In genomic region chr1:24393892-24394291, GRCh38 we compare ENCODE assay signal across 7 cellular contexts. TPM values are rescaled to one million over a fixed set of nuclear protein-coding genes. Genes with fewer than 3 reads are reported as not detected.
DNase-seq lines count a peak whose midpoint lies in the region; TF ChIP-seq lines count a peak whose summit lies in the region.

No MANE protein-coding gene starts in this region.

- H3K36me3 ChIP-seq in OCI-LY7 (ENCODE audit: insufficient read depth, low read length), result no peaks in the 10 kb centered on the region

- CTCF ChIA-PET in OCI-LY7 (lab: Charles Lee; ENCODE audit: unreplicated experiment), result interaction anchor here (1.3 to 4.3 kb wide), 3 partner anchors 192 to 244 kb away, joined by 6 to 37 read pairs (median 6); no protein-coding TSS in a partner anchor

- no TSS peak for BruUV-seq in OCI-LY7 (replicated peaks; lab: Mats Ljungman, UMichigan)

- no peaks in the 10 kb centered on the region for H3K9me2 ChIP-seq in OCI-LY7 (ENCODE audit: insufficient read depth, low read length)

- peaks cover 44% of the 10 kb centered on the region for H3K4me1 ChIP-seq in OCI-LY7 (ENCODE audit: insufficient read depth, low read length, poor library complexity, severe bottlenecking)

- DNase-seq in GM03348 (ENCODE audit: low spot score) (peak; percentile 80), OCI-LY7 (ENCODE audit: low spot score) (no peak), ecto neural progenitor cell (ENCODE audit: low spot score) (peak; percentile 34), renal cortical epithelial cell (ENCODE audit: low read depth) (peak; percentile 82), KG1 (lab: John Stamatoyannopoulos, UW) (no peak), NCI-H1436 (lab: John Stamatoyannopoulos, UW) (no peak), NCI-H2171 (lab: John Stamatoyannopoulos, UW) (no peak)

- no peak for TF ChIP-seq CTCF in OCI-LY7 (conservative IDR thresholded peaks at IDR 0.05; ENCODE audit: low read length)

- H3K27ac ChIP-seq in OCI-LY7 (ENCODE audit: low read depth, low read length, poor library complexity, severe bottlenecking), result peak overlapping the region; percentile 88

- peak overlapping the region; percentile 93; the same call in 1 of the 2 replicates for H2AFZ ChIP-seq in OCI-LY7 (ENCODE audit: low read length)

- peak overlapping the region; percentile 86 for H3K4me2 ChIP-seq in OCI-LY7 (ENCODE audit: low read length)

- H3K79me2 ChIP-seq in OCI-LY7 (ENCODE audit: insufficient read depth, low read depth, low read length), result no peaks in the 10 kb centered on the region

- intact Hi-C loops in OCI-LY7 (cut with micrococcal nuclease; ENCODE audit: unreplicated experiment), result no loop called here

- peak overlapping the region; percentile 15 for H3K4me3 ChIP-seq in OCI-LY7 (ENCODE audit: low read depth, low read length, poor library complexity, severe bottlenecking)

- H3K9me3 ChIP-seq in OCI-LY7 (ENCODE audit: low read length), result peaks cover 10% of the 10 kb centered on the region; the same call in 1 of the 2 replicates

- POLR2A ChIA-PET in OCI-LY7 (lab: Charles Lee), result interaction anchor here (0.6 to 4.3 kb wide), 13 partner anchors 11 to 244 kb away, joined by 3 to 45 read pairs (median 4); partner anchors contain the start of gene STPG1

- no peaks in the 10 kb centered on the region for H4K20me1 ChIP-seq in OCI-LY7 (ENCODE audit: insufficient read depth, low read length)

RNA-seq across cellular contexts. Expression of gene STPG1, which starts 19.7 kb away (rescaled TPM):
- 5.1 and 5.3 TPM in 2 replicates for total RNA-seq in OCI-LY7 (2014; rRNA removed; shearing (Covaris generic))
- 9.6 and 10.1 TPM in 2 replicates for total RNA-seq in OCI-LY7 (2022)
- total RNA-seq in renal cortical epithelial cell, result 3.6 and 9.9 TPM in 2 replicates

RNA-seq across cellular contexts. Expression of gene NIPAL3, which starts 21.7 kb away (rescaled TPM):
- 6.7 and 11.7 TPM in 2 replicates for total RNA-seq in OCI-LY7 (2014; rRNA removed; shearing (Covaris generic))
- 25.3 and 26.8 TPM in 2 replicates for total RNA-seq in OCI-LY7 (2022)
- 60.4 and 95.8 TPM in 2 replicates for total RNA-seq in renal cortical epithelial cell

Comparison
In these comparisons a context has a peak if more than half of its experiments do, and no peak if none do; other contexts are left out.
1. DNase-seq: peak in GM03348 (single experiment), ecto neural progenitor cell (single experiment) and renal cortical epithelial cell (single experiment); none in OCI-LY7 (single experiment), KG1 (single experiment), NCI-H1436 (single experiment) and NCI-H2171 (single experiment).